In genomic region chr7:11787534-11787933, GRCh38 we compare ENCODE assay signal across 10 cellular contexts. TPM values are rescaled to one million over a fixed set of nuclear protein-coding genes. Genes with fewer than 3 reads are reported as not detected.
"Had no signal": no experiment of that assay in that cellular context is flagged by ENCODE, and none has a peak within 500 bp of the region (broad histone marks: within the 10 kb centered on the region; RNA-seq: fewer than 3 reads in every experiment).

No MANE protein-coding gene starts in this region.

- H3K27ac Mint-ChIP-seq: HFFc6 had no signal

- ATAC-seq: HCT116, K562 had no signal

- H3K36me3 ChIP-seq: HAP-1 had no signal

- H3K9me3 ChIP-seq: HAP-1 had no signal

- H3K4me1 ChIP-seq: HAP-1 had no signal

- DNase-seq: GOT3, H7, HFFc6, IMR-90, KG1 had no signal

- FAIRE-seq: HTR-8/SVneo, K562 had no signal

- H3K4me3 ChIP-seq: HAP-1, K562 had no signal

- H3K4me3 Mint-ChIP-seq: HFFc6 had no signal

RNA-seq across cellular contexts. Expression of gene THSD7A, which starts 44.5 kb away (rescaled TPM):
- total RNA-seq: HFFc6, HT-29 had no signal
